18 cellular contexts compared by ENCODE assay signal in genomic region chr10:61211468-61211867, GRCh38.
DNase-seq lines count a peak whose midpoint lies in the region; ATAC-seq and TF ChIP-seq lines count a peak whose summit lies in the region.
"Had no signal": no experiment of that assay in that cellular context is flagged by ENCODE, and none has a peak within 500 bp of the region (broad histone marks: within the 10 kb centered on the region; RNA-seq: fewer than 3 reads in every experiment).

No MANE protein-coding gene starts in this region.

- H3K27ac ChIP-seq in H9 (ENCODE audit: insufficient read length, low read depth, low read length): no peak overlapping the region
- H3K27ac ChIP-seq in mesodermal cell (ENCODE audit: low read depth, low read length, severe bottlenecking): peak overlapping the region; percentile 77
- H3K27ac ChIP-seq in PC-3 (ENCODE audit: low read length): no peak overlapping the region
- H3K27ac ChIP-seq in gastrocnemius medialis: no peak overlapping the region
- H3K27ac ChIP-seq: BLaER1, SJCRH30 had no signal

- TF ChIP-seq CTCF in H9 (conservative IDR thresholded peaks at IDR 0.05) (no peak), epithelial cell of esophagus (IDR thresholded peaks at IDR 0.05; ENCODE audit: insufficient read depth, low read depth, low read length, missing control alignments) (no peak), natural killer cell (IDR thresholded peaks at IDR 0.05) (no peak), PC-3 (conservative IDR thresholded peaks at IDR 0.05; ENCODE audit: low read depth, low read length) (no peak), gastrocnemius medialis (IDR thresholded peaks at IDR 0.05 in 4 of 5, conservative IDR thresholded peaks at IDR 0.05 in 1 of 5) (no peak)

- no peaks in the 10 kb centered on the region for H3K9me3 Mint-ChIP-seq in H9
- H3K9me3 Mint-ChIP-seq in natural killer cell: no peaks in the 10 kb centered on the region
- H3K9me3 Mint-ChIP-seq: CD4-positive, alpha-beta memory T cell had no signal

- H2BK5ac ChIP-seq in H9 (ENCODE audit: insufficient read length, low read length): no peak overlapping the region

- no CpG with 5 or more reads among the region's 2 CpGs for WGBS in H9 (ENCODE audit: extremely low coverage, insufficient read length, low lambda C conversion rate)
- WGBS in mesodermal cell (ENCODE audit: insufficient coverage in 2 of 2), 2 experiments: no CpG with 5 or more reads among the region's 2 CpGs

- H3K4ac ChIP-seq in H9 (ENCODE audit: low read depth, low read length): no peak overlapping the region

- peak overlapping the region; percentile 62 for H2AFZ ChIP-seq in H9 (ENCODE audit: low read length)
- no peak overlapping the region for H2AFZ ChIP-seq in PC-3 (ENCODE audit: low read length)

- H3K4me3 ChIP-seq in epithelial cell of esophagus (ENCODE audit: low read length): no peak overlapping the region
- H3K4me3 ChIP-seq in mesodermal cell (ENCODE audit: extremely low read depth, insufficient read depth, low read length, poor library complexity, severe bottlenecking): no peak overlapping the region
- no peak overlapping the region for H3K4me3 ChIP-seq in PC-3 (ENCODE audit: low read length)
- H3K4me3 ChIP-seq in gastrocnemius medialis: no peak overlapping the region
- H3K4me3 ChIP-seq: BLaER1, HAP-1, SJCRH30 had no signal

- no peak overlapping the region for H4K8ac ChIP-seq in H9 (replicated peaks; ENCODE audit: insufficient read length, low read depth, low read length)

- in situ Hi-C loops in gastrocnemius medialis (cut with MboI; ENCODE audit: low sequenced_read_pairs in 4 of 4): no loop called here

- H3K4me1 Mint-ChIP-seq in H9 (no peaks in the 10 kb centered on the region), natural killer cell (no peaks in the 10 kb centered on the region)
- H3K4me1 Mint-ChIP-seq: CD4-positive, alpha-beta memory T cell had no signal

- H3K56ac ChIP-seq in H9 (ENCODE audit: insufficient read length, low read depth, low read length): no peak overlapping the region

- H3K36me3 Mint-ChIP-seq in H9 (ENCODE audit: insufficient read depth in 1 of 3, low read depth in 3 of 3) (no peaks in the 10 kb centered on the region), natural killer cell (no peaks in the 10 kb centered on the region)
- H3K36me3 Mint-ChIP-seq: CD4-positive, alpha-beta memory T cell had no signal

- no peak overlapping the region for H2BK15ac ChIP-seq in H9 (ENCODE audit: low read depth, low read length)

- no peak overlapping the region for H2BK20ac ChIP-seq in H9 (ENCODE audit: low read depth, low read length, poor library complexity, severe bottlenecking)

- H4K5ac ChIP-seq in H9 (ENCODE audit: insufficient read length, low read depth, low read length): no peak overlapping the region

- TF ChIP-seq POLR2A in gastrocnemius medialis (IDR thresholded peaks at IDR 0.05): no peak

- POLR2A ChIA-PET in PC-3 (lab: Charles Lee; ENCODE audit: unreplicated experiment): no interaction called here

- ATAC-seq in natural killer cell (no peak), PC-3 (no peak), gastrocnemius medialis (no peak)

- H3K4me1 ChIP-seq in H9 (ENCODE audit: insufficient read depth, low read length) (no peaks in the 10 kb centered on the region), mesodermal cell (ENCODE audit: control insufficient read depth, insufficient read depth, low read length, poor library complexity, severe bottlenecking) (peaks cover 8% of the 10 kb centered on the region), PC-3 (ENCODE audit: insufficient read depth, low read length) (no peaks in the 10 kb centered on the region), gastrocnemius medialis (no peaks in the 10 kb centered on the region)
- H3K4me1 ChIP-seq: BLaER1, HAP-1, SJCRH30 had no signal

- H3K36me3 ChIP-seq in mesodermal cell (ENCODE audit: control insufficient read depth, insufficient read depth, low read length) (no peaks in the 10 kb centered on the region), PC-3 (ENCODE audit: low read depth, low read length) (no peaks in the 10 kb centered on the region), gastrocnemius medialis (no peaks in the 10 kb centered on the region)
- H3K36me3 ChIP-seq: BLaER1, HAP-1, SJCRH30 had no signal

- no peak overlapping the region for H3T11ph ChIP-seq in H9 (ENCODE audit: low read length)

- H4K91ac ChIP-seq in H9 (ENCODE audit: insufficient read length, low read depth, low read length): no peak overlapping the region

- H3K79me1 ChIP-seq in H9 (ENCODE audit: insufficient read depth, low read depth, low read length, poor library complexity, severe bottlenecking): no peaks in the 10 kb centered on the region

- H3K27me3 ChIP-seq in H9 (ENCODE audit: insufficient read depth, low read length) (no peaks in the 10 kb centered on the region), PC-3 (ENCODE audit: low read length) (peaks cover 6% of the 10 kb centered on the region; the same call in 1 of the 2 replicates), gastrocnemius medialis (no peaks in the 10 kb centered on the region)
- H3K27me3 ChIP-seq: BLaER1, SJCRH30 had no signal

- H3K4me2 ChIP-seq in H9 (ENCODE audit: insufficient read depth, insufficient read length, low read length) (no peak overlapping the region), PC-3 (ENCODE audit: low read length) (no peak overlapping the region)
- H3K4me2 ChIP-seq: BLaER1 had no signal

- intact Hi-C loops in natural killer cell (cut with micrococcal nuclease): no loop called here
- intact Hi-C loops in PC-3 (cut with micrococcal nuclease): no loop called here
- intact Hi-C loops in gastrocnemius medialis (cut with DNase I; ENCODE audit: low total_unique reads): no loop called here

- no peaks in the 10 kb centered on the region for H3K23me2 ChIP-seq in H9 (ENCODE audit: insufficient read length, low read depth, low read length, poor library complexity, severe bottlenecking)

- no peak overlapping the region for H3K18ac ChIP-seq in H9 (ENCODE audit: insufficient read length, low read depth, low read length)

- H3K9me2 ChIP-seq in PC-3 (replicated peaks; ENCODE audit: low read length): 0 out of 2 replicates have a peak, but pooled peaks cover 3% of the 10 kb centered on the region

- H3K27me3 Mint-ChIP-seq in H9 (ENCODE audit: low read depth): no peaks in the 10 kb centered on the region
- H3K27me3 Mint-ChIP-seq in natural killer cell (ENCODE audit: low read depth in 2 of 2): peaks cover 0 to 6% of the 10 kb centered on the region in 2 donors

- H3K27ac Mint-ChIP-seq in H9 (peak overlapping the region in 1 of 3 experiments; percentile 85; a peak in 2 of 7 replicates), natural killer cell (no peak overlapping the region)
- H3K27ac Mint-ChIP-seq: CD4-positive, alpha-beta memory T cell had no signal

- no peaks in the 10 kb centered on the region for H3K9me3 ChIP-seq in H9 (ENCODE audit: control insufficient read depth, low read depth, low read length)
- H3K9me3 ChIP-seq in mesodermal cell (ENCODE audit: control insufficient read depth, low read length): no peaks in the 10 kb centered on the region
- no peaks in the 10 kb centered on the region for H3K9me3 ChIP-seq in PC-3 (ENCODE audit: low read length)
- H3K9me3 ChIP-seq in gastrocnemius medialis: no peaks in the 10 kb centered on the region
- H3K9me3 ChIP-seq: BLaER1, HAP-1, SJCRH30 had no signal

- H2AK5ac ChIP-seq in H9 (ENCODE audit: insufficient read length, low read length): no peak overlapping the region

- H3F3A ChIP-seq in PC-3 (ENCODE audit: low read length, unreplicated experiment): no peaks in the 10 kb centered on the region

- H4K20me1 ChIP-seq in H9 (ENCODE audit: control insufficient read depth, insufficient read depth, insufficient read length) (no peaks in the 10 kb centered on the region), PC-3 (ENCODE audit: low read length) (no peaks in the 10 kb centered on the region)
- H4K20me1 ChIP-seq: BLaER1 had no signal

- H3K79me2 ChIP-seq in H9 (ENCODE audit: insufficient read depth, low read length): no peaks in the 10 kb centered on the region
- H3K79me2 ChIP-seq in PC-3 (ENCODE audit: low read length): no peaks in the 10 kb centered on the region

- H3K23ac ChIP-seq in H9 (ENCODE audit: insufficient read length, low read depth, low read length): no peak overlapping the region

- DNase-seq in H9 (no peak), amniotic epithelial cell (ENCODE audit: low read depth) (peak; percentile 2), epithelial cell of esophagus (ENCODE audit: low read depth) (peak; percentile 2), NCI-H226 (no peak), natural killer cell (no peak), PC-3 (no peak), gastrocnemius medialis (no peak)
- DNase-seq: CD4-positive, alpha-beta memory T cell; NCI-H1105; NCI-H1694; NCI-H2227 treated with DMSO at 0.1 percent for 48 hours; NCI-H524; NCI-H82; SJCRH30; SW 1271 had no signal

- H2BK12ac ChIP-seq in H9 (ENCODE audit: insufficient read length, low read depth, low read length): no peak overlapping the region

- H3K14ac ChIP-seq in H9 (ENCODE audit: insufficient read depth, low read length): no peak overlapping the region

- CTCF ChIA-PET in PC-3 (lab: Charles Lee): no interaction called here

- H3K9ac ChIP-seq in H9 (ENCODE audit: extremely low read depth, insufficient read length, low read length) (no peak overlapping the region), PC-3 (ENCODE audit: low read length) (no peak overlapping the region)
- H3K9ac ChIP-seq: BLaER1 had no signal

- H3K4me3 Mint-ChIP-seq in H9: no peak overlapping the region
- no peak overlapping the region for H3K4me3 Mint-ChIP-seq in natural killer cell
- H3K4me3 Mint-ChIP-seq: CD4-positive, alpha-beta memory T cell had no signal

- BruUV-seq in PC-3 (replicated peaks; lab: Mats Ljungman, UMichigan): no TSS peak

- no peak overlapping the region for H2BK120ac ChIP-seq in H9 (ENCODE audit: low read depth, low read length, poor library complexity, severe bottlenecking)

Comparison
In these comparisons a context has a peak if more than half of its experiments do, and no peak if none do; other contexts are left out.
1. DNase-seq: peak in amniotic epithelial cell (single experiment) and epithelial cell of esophagus (single experiment); none in H9 (single experiment), NCI-H226 (single experiment), natural killer cell (single experiment), PC-3 (single experiment) and gastrocnemius medialis (0 of 2).